In genomic region chr12:120495723-120496352, GRCh38 we compare ENCODE assay signal across 8 cellular contexts. TPM values are rescaled to one million over a fixed set of nuclear protein-coding genes. Genes with fewer than 3 reads are reported as not detected.
DNase-seq lines count a peak whose midpoint lies in the region; ATAC-seq and TF ChIP-seq lines count a peak whose summit lies in the region.

Gene DYNLL1 (plus strand): TSS chr12:120496113. CDS start chr12:120496422, 309 bp downstream.

- TF ChIP-seq CTCF in GM12864 (IDR thresholded peaks at IDR 0.05; ENCODE audit: low read depth, low read length, missing control alignments) (no peak), parathyroid adenoma (IDR thresholded peaks at IDR 0.05) (no peak), tibial nerve (IDR thresholded peaks at IDR 0.05) (peak in 3 of 5 experiments; percentile 19 to 58 (median 40))

- peak; percentile 80 to 89 for TF ChIP-seq POLR2A in tibial nerve (IDR thresholded peaks at IDR 0.05)

- no peak within 1 kb of the TSS for H3K9ac ChIP-seq in parathyroid adenoma

- H3K4me2 ChIP-seq in parathyroid adenoma (ENCODE audit: low read length), result peak within 1 kb of the TSS; percentile 78

- peak; percentile 97 to 98 for TF ChIP-seq EP300 in tibial nerve (IDR thresholded peaks at IDR 0.05)

- DNase-seq in GM12864 (ENCODE audit: low read depth), result peak; percentile 90
- peak; percentile 98 to 99 (median 99) for DNase-seq in NCI-H1417 (lab: John Stamatoyannopoulos, UW)
- DNase-seq in SW 1271 (lab: John Stamatoyannopoulos, UW), result peak; percentile 84 to 95
- DNase-seq in activated naive CD8-positive, alpha-beta T cell treated with anti-CD3 and anti-CD28 coated beads, Interleukin-2, amount 50 U/mL, for 16 hours (ENCODE audit: low read depth, low spot score), result peak; percentile 95
- DNase-seq in Right ventricle myocardium superior, result peak; percentile 98
- DNase-seq in tibial nerve (ENCODE audit: low spot score in 2 of 2), result peak; percentile 96 to 98

- H3K4me3 ChIP-seq in GM12864 (ENCODE audit: low read depth, low read length) (peak within 1 kb of the TSS; percentile 99), parathyroid adenoma (ENCODE audit: low read depth, low read length) (peak within 1 kb of the TSS; percentile 89), tibial nerve (peak within 1 kb of the TSS; percentile 85 to 93 (median 88))

- 2 to 3% methylated on average over 28 to 51 of the region's 51 CpGs for WGBS in tibial nerve, 2 donors

- H2AFZ ChIP-seq in parathyroid adenoma, result peak within 1 kb of the TSS; percentile 81

- H3K9me3 ChIP-seq in parathyroid adenoma (ENCODE audit: control insufficient read depth, low read length), result no peaks in the 10 kb centered on the region
- H3K9me3 ChIP-seq in tibial nerve, result no peaks in the 10 kb centered on the region

- peak within 1 kb of the TSS; percentile 79 for H3K27ac ChIP-seq in parathyroid adenoma
- peak within 1 kb of the TSS; percentile 87 to 94 (median 92) for H3K27ac ChIP-seq in tibial nerve

- H3K36me3 ChIP-seq in parathyroid adenoma (ENCODE audit: control insufficient read depth, insufficient read depth, low read length), result no peaks in the 10 kb centered on the region
- H3K36me3 ChIP-seq in tibial nerve, result peaks cover 0 to 32% (median 4%) of the 10 kb centered on the region in 3 donors

- H3K4me1 ChIP-seq in parathyroid adenoma (no peaks in the 10 kb centered on the region), tibial nerve (peaks cover 3 to 33% (median 19%) of the 10 kb centered on the region in 4 donors)

- H3K79me2 ChIP-seq in parathyroid adenoma, result no peaks in the 10 kb centered on the region

- intact Hi-C loops in Right ventricle myocardium superior (cut with DNase I), result no loop called here

- no peaks in the 10 kb centered on the region for H3K27me3 ChIP-seq in parathyroid adenoma (ENCODE audit: control insufficient read depth, insufficient read depth, low read length)
- no peaks in the 10 kb centered on the region for H3K27me3 ChIP-seq in tibial nerve

- ATAC-seq in HG02759 (IDR thresholded peaks at IDR 0.05; ENCODE audit: unreplicated experiment) (peak; percentile 93), Right ventricle myocardium superior (ENCODE audit: poor library complexity) (peak; percentile 98)

RNA-seq across cellular contexts. Expression of gene DYNLL1, which starts in this region (rescaled TPM):
- total RNA-seq in Right ventricle myocardium superior (154 TPM), tibial nerve (100 to 1,000 TPM; 175 to 306 (median 258) TPM)

Comparison
In these comparisons a context has a peak if more than half of its experiments do, and no peak if none do; other contexts are left out.
1. Peak in every context shown above with its lines: DNase-seq, ATAC-seq, H3K4me3 ChIP-seq and H3K27ac ChIP-seq.
2. CTCF ChIP-seq: peak in tibial nerve (3 of 5); none in GM12864 (single experiment) and parathyroid adenoma (single experiment).